Comparison of ENCODE assay signal across 1 cellular context in genomic region chr11:123261345-123262106, GRCh38.
TF ChIP-seq lines count a peak whose summit lies in the region.

No MANE protein-coding gene starts in this region.

TF ChIP-seq in GM12878, 131 proteins besides CTCF, POLR2A, EP300 and RAD21 (continued from another document):
- 0 out of 4 replicates have a peak, but pooled peaks of 1 of the 2 experiments have one; percentile 2 for TF ChIP-seq SRF (IDR thresholded peaks at IDR 0.05; ENCODE audit: low read depth in 2 of 2, low read length in 2 of 2)
- no peak for TF ChIP-seq BACH1 (IDR thresholded peaks at IDR 0.05; ENCODE audit: borderline replicate concordance)
- TF ChIP-seq IRF5 (IDR thresholded peaks at IDR 0.05; ENCODE audit: borderline replicate concordance), result no peak
- TF ChIP-seq, protein P1, sequence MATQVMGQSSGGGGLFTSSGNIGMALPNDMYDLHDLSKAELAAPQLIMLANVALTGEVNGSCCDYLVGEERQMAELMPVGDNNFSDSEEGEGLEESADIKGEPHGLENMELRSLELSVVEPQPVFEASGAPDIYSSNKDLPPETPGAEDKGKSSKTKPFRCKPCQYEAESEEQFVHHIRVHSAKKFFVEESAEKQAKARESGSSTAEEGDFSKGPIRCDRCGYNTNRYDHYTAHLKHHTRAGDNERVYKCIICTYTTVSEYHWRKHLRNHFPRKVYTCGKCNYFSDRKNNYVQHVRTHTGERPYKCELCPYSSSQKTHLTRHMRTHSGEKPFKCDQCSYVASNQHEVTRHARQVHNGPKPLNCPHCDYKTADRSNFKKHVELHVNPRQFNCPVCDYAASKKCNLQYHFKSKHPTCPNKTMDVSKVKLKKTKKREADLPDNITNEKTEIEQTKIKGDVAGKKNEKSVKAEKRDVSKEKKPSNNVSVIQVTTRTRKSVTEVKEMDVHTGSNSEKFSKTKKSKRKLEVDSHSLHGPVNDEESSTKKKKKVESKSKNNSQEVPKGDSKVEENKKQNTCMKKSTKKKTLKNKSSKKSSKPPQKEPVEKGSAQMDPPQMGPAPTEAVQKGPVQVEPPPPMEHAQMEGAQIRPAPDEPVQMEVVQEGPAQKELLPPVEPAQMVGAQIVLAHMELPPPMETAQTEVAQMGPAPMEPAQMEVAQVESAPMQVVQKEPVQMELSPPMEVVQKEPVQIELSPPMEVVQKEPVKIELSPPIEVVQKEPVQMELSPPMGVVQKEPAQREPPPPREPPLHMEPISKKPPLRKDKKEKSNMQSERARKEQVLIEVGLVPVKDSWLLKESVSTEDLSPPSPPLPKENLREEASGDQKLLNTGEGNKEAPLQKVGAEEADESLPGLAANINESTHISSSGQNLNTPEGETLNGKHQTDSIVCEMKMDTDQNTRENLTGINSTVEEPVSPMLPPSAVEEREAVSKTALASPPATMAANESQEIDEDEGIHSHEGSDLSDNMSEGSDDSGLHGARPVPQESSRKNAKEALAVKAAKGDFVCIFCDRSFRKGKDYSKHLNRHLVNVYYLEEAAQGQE (IDR thresholded peaks at IDR 0.05; ENCODE audit: low read depth, low read length), result no peak
- TF ChIP-seq PAX8 (IDR thresholded peaks at IDR 0.05), result no peak
- TF ChIP-seq EED (IDR thresholded peaks at IDR 0.05; ENCODE audit: low read depth), result peak; percentile 34; the same call in 1 of the 2 replicates
- no peak for TF ChIP-seq JUND (IDR thresholded peaks at IDR 0.05; ENCODE audit: low read depth, low read length)
- no peak for TF ChIP-seq CBX3 (IDR thresholded peaks at IDR 0.05; ENCODE audit: borderline replicate concordance, low read depth)
